ENCODE assay signal across 8 cellular contexts in genomic region chr15:68228143-68228970, GRCh38. TPM values are rescaled to one million over a fixed set of nuclear protein-coding genes. Genes with fewer than 3 reads are reported as not detected.
DNase-seq lines count a peak whose midpoint lies in the region; ATAC-seq and TF ChIP-seq lines count a peak whose summit lies in the region.

No MANE protein-coding gene starts in this region.

- no peak for TF ChIP-seq POLR2A in IMR-90 (IDR thresholded peaks at IDR 0.05; ENCODE audit: low read depth, low read length)

- peak overlapping the region; percentile 51 for H3K9ac ChIP-seq in IMR-90 (ENCODE audit: low read depth, low read length)
- H3K9ac ChIP-seq in subcutaneous abdominal adipose tissue (ENCODE audit: low read length in 5 of 5): peak overlapping the region; percentile 75 to 84 (median 76)

- H3K14ac ChIP-seq in IMR-90 (replicated peaks; ENCODE audit: low read depth, low read length): peak overlapping the region; percentile 53

- 33% methylated on average over 16 of the region's 25 CpGs; no CpG with 5 or more reads in 1 of the 2 experiments for whole genome bisulfite sequencing in IMR-90 (ENCODE audit: extremely low coverage in 2 of 2, insufficient read length in 1 of 2), 2 experiments

- peaks cover 37% of the 10 kb centered on the region for H3K4me1 Mint-ChIP-seq in Caco-2 (ENCODE audit: low read depth, unreplicated experiment)
- peaks cover 40% of the 10 kb centered on the region for H3K4me1 Mint-ChIP-seq in activated naive CD8-positive, alpha-beta T cell treated with anti-CD3 and anti-CD28 coated beads, Interleukin-2, amount 10 ng/mL, durations not matched to agents 7 days and 5 days

- TSS peak; percentile 54 for BruUV-seq in Caco-2 (replicated peaks; lab: Mats Ljungman, UMichigan)
- BruUV-seq in IMR-90 (replicated peaks; lab: Mats Ljungman, UMichigan): no TSS peak

- intact Hi-C loops in Caco-2 (cut with micrococcal nuclease; ENCODE audit: unreplicated experiment) (no loop called here), IMR-90 (cut with micrococcal nuclease) (no loop called here)

- H2BK20ac ChIP-seq in IMR-90 (ENCODE audit: low read depth, low read length): no peak overlapping the region

- peak overlapping the region; percentile 93 for H2AK9ac ChIP-seq in IMR-90 (replicated peaks; ENCODE audit: low read depth, low read length, poor library complexity)

- H3K79me1 ChIP-seq in IMR-90 (ENCODE audit: low read depth in 1 of 2, low read length in 2 of 2): peaks cover 24 to 52% of the 10 kb centered on the region in 2 experiments

- in situ Hi-C loops in IMR-90 (cut with MboI; ENCODE audit: low sequenced_read_pairs): no loop called here

- H3K56ac ChIP-seq in IMR-90 (ENCODE audit: extremely low read depth, insufficient read depth, low read length): 0 out of 2 replicates have a peak overlapping the region, but pooled peaks have one; percentile 50

- peak overlapping the region; percentile 69 for H3K4me2 ChIP-seq in IMR-90 (ENCODE audit: low read depth, low read length)

- H3K27me3 ChIP-seq in Caco-2 (replicated peaks; ENCODE audit: control insufficient read depth, insufficient read depth, low read length) (no peaks in the 10 kb centered on the region), IMR-90 (ENCODE audit: control insufficient read depth, insufficient read depth, low read length) (no peaks in the 10 kb centered on the region), subcutaneous abdominal adipose tissue (ENCODE audit: control insufficient read depth in 5 of 5, insufficient read depth in 4 of 5, low read length in 5 of 5) (no peaks in the 10 kb centered on the region)

- peaks cover 6% of the 10 kb centered on the region for H3K36me3 Mint-ChIP-seq in Caco-2 (ENCODE audit: insufficient read depth, unreplicated experiment)
- peaks cover 1% of the 10 kb centered on the region for H3K36me3 Mint-ChIP-seq in activated naive CD8-positive, alpha-beta T cell treated with anti-CD3 and anti-CD28 coated beads, Interleukin-2, amount 10 ng/mL, durations not matched to agents 7 days and 5 days

- no peak for DNase-seq in Caco-2
- no peak for DNase-seq in IMR-90
- no peak for DNase-seq in activated naive CD8-positive, alpha-beta T cell treated with anti-CD3 and anti-CD28 coated beads, Interleukin-2, amount 10 ng/mL, durations not matched to agents 7 days and 5 days
- DNase-seq in islet precursor cell: peak; percentile 54
- no peak for DNase-seq in globus pallidus (ENCODE audit: low spot score)
- DNase-seq in inferior parietal cortex (ENCODE audit: extremely low spot score): no peak

- peaks cover 24% of the 10 kb centered on the region for H3K9me1 ChIP-seq in IMR-90 (ENCODE audit: insufficient read depth, low read length)

- H2AK5ac ChIP-seq in IMR-90 (ENCODE audit: low read depth, low read length): peak overlapping the region; percentile 23; the same call in 1 of the 2 replicates

- dilution Hi-C loops in IMR-90 (cut with HindIII; ENCODE audit: low sequenced_read_pairs, unreplicated experiment): no loop called here

- no peak overlapping the region for H2BK5ac ChIP-seq in IMR-90 (ENCODE audit: low read depth, low read length, poor library complexity, severe bottlenecking)

- ATAC-seq in IMR-90 (ENCODE audit: low read depth) (no peak), GM21576 (IDR thresholded peaks at IDR 0.05; ENCODE audit: unreplicated experiment) (no peak)
- no peak for ATAC-seq in activated naive CD8-positive, alpha-beta T cell treated with anti-CD3 and anti-CD28 coated beads, Interleukin-2, amount 10 ng/mL, durations not matched to agents 7 days and 5 days (ENCODE audit: low read depth)

- peak overlapping the region; percentile 85 for H3K4me3 ChIP-seq in Caco-2 (ENCODE audit: low read depth, low read length)
- H3K4me3 ChIP-seq in IMR-90 (ENCODE audit: insufficient read depth, low read depth, low read length): peak overlapping the region; percentile 94
- H3K4me3 ChIP-seq in subcutaneous abdominal adipose tissue (ENCODE audit: low read depth in 1 of 5, low read length in 5 of 5): peak overlapping the region; percentile 75 to 84 (median 80)

- H2AFZ ChIP-seq in IMR-90 (replicated peaks; ENCODE audit: low read length, poor library complexity): peak overlapping the region; percentile 99

- H3K23ac ChIP-seq in IMR-90 (ENCODE audit: low read depth, low read length): peak overlapping the region; percentile 94

- H2BK120ac ChIP-seq in IMR-90 (ENCODE audit: low read depth, low read length): no peak overlapping the region

- CTCF ChIA-PET in Caco-2 (lab: Charles Lee) (interaction anchor here (0.8 kb wide), 1 partner anchor 33 kb away, joined by 3 read pairs; no protein-coding TSS in a partner anchor), IMR-90 (lab: Yijun Ruan, JAX) (no interaction called here)

- H3K9me3 Mint-ChIP-seq in Caco-2 (ENCODE audit: unreplicated experiment): no peaks in the 10 kb centered on the region
- no peaks in the 10 kb centered on the region for H3K9me3 Mint-ChIP-seq in activated naive CD8-positive, alpha-beta T cell treated with anti-CD3 and anti-CD28 coated beads, Interleukin-2, amount 10 ng/mL, durations not matched to agents 7 days and 5 days

- H4K5ac ChIP-seq in IMR-90 (ENCODE audit: low read depth, low read length): no peak overlapping the region

- H3K27ac ChIP-seq in IMR-90 (ENCODE audit: insufficient read depth, low read length) (peak overlapping the region; percentile 18; the same call in 1 of the 2 replicates), subcutaneous abdominal adipose tissue (ENCODE audit: low read depth, low read length) (peak overlapping the region; percentile 23)

- H3K18ac ChIP-seq in IMR-90 (ENCODE audit: low read depth, low read length): no peak overlapping the region

- no peak overlapping the region for H2BK15ac ChIP-seq in IMR-90 (ENCODE audit: low read depth, low read length)

- peaks cover 11% of the 10 kb centered on the region; the same call in 1 of the 2 replicates for H4K20me1 ChIP-seq in IMR-90 (ENCODE audit: insufficient read depth, low read length)

- H3K4ac ChIP-seq in IMR-90 (ENCODE audit: low read depth, low read length): peak overlapping the region; percentile 60

- H3K4me3 Mint-ChIP-seq in Caco-2 (ENCODE audit: unreplicated experiment): peak overlapping the region; percentile 88
- H3K4me3 Mint-ChIP-seq in activated naive CD8-positive, alpha-beta T cell treated with anti-CD3 and anti-CD28 coated beads, Interleukin-2, amount 10 ng/mL, durations not matched to agents 7 days and 5 days: peak overlapping the region; percentile 90

- H3K9me3 ChIP-seq in Caco-2 (no peaks in the 10 kb centered on the region), IMR-90 (ENCODE audit: control insufficient read depth, insufficient read depth, low read length) (no peaks in the 10 kb centered on the region), subcutaneous abdominal adipose tissue (ENCODE audit: control insufficient read depth in 5 of 5, low read length in 5 of 5) (no peaks in the 10 kb centered on the region)

- peak overlapping the region; percentile 9 to 61; a peak in 1 of 4 replicates for H4K8ac ChIP-seq in IMR-90 (ENCODE audit: low read depth in 2 of 2, low read length in 2 of 2)

- POLR2A ChIA-PET in Caco-2 (lab: Charles Lee) (no interaction called here), IMR-90 (lab: Charles Lee; ENCODE audit: unreplicated experiment) (interaction anchor here (0.6 kb wide), 1 partner anchor 37 kb away, joined by 4 read pairs; no protein-coding TSS in a partner anchor)
- POLR2A ChIA-PET in activated naive CD8-positive, alpha-beta T cell treated with anti-CD3 and anti-CD28 coated beads, Interleukin-2, amount 10 ng/mL, durations not matched to agents 7 days and 5 days (lab: Charles Lee): interaction anchor here (0.7 to 3.2 kb wide), 5 partner anchors 9 to 592 kb away, joined by 3 to 16 read pairs (median 3); partner anchors contain the start of genes ANP32A and FEM1B

- no peak for TF ChIP-seq RAD21 in IMR-90 (IDR thresholded peaks at IDR 0.05; ENCODE audit: low read length)

- no peaks in the 10 kb centered on the region for H3K27me3 Mint-ChIP-seq in Caco-2 (ENCODE audit: insufficient read depth, unreplicated experiment)
- H3K27me3 Mint-ChIP-seq in activated naive CD8-positive, alpha-beta T cell treated with anti-CD3 and anti-CD28 coated beads, Interleukin-2, amount 10 ng/mL, durations not matched to agents 7 days and 5 days: peaks cover 3% of the 10 kb centered on the region

- no peak for TF ChIP-seq CTCF in Caco-2 (IDR thresholded peaks at IDR 0.05; ENCODE audit: insufficient read depth in 1 of 2, low read depth in 1 of 2, low read length in 1 of 2, severe bottlenecking in 1 of 2, unreplicated experiment in 1 of 2)
- TF ChIP-seq CTCF in IMR-90 (conservative IDR thresholded peaks at IDR 0.05; ENCODE audit: low read depth, low read length): no peak

- H3K4me1 ChIP-seq in Caco-2: peaks cover 26% of the 10 kb centered on the region
- H3K4me1 ChIP-seq in IMR-90 (ENCODE audit: control insufficient read depth, insufficient read depth, low read length): peaks cover 8% of the 10 kb centered on the region
- H3K4me1 ChIP-seq in subcutaneous abdominal adipose tissue (ENCODE audit: control insufficient read depth in 5 of 5, insufficient read depth in 5 of 5, low read length in 5 of 5): peaks cover 5 to 46% (median 27%) of the 10 kb centered on the region in 5 donors

- H3K36me3 ChIP-seq in Caco-2 (ENCODE audit: control insufficient read depth, insufficient read depth, low read length): no peaks in the 10 kb centered on the region
- no peaks in the 10 kb centered on the region for H3K36me3 ChIP-seq in IMR-90 (ENCODE audit: control insufficient read depth, insufficient read depth, low read length)
- no peaks in the 10 kb centered on the region for H3K36me3 ChIP-seq in subcutaneous abdominal adipose tissue (ENCODE audit: control insufficient read depth in 5 of 5, insufficient read depth in 5 of 5, low read length in 5 of 5)

- peak overlapping the region; percentile 82 for H3K27ac Mint-ChIP-seq in Caco-2 (ENCODE audit: unreplicated experiment)
- H3K27ac Mint-ChIP-seq in activated naive CD8-positive, alpha-beta T cell treated with anti-CD3 and anti-CD28 coated beads, Interleukin-2, amount 10 ng/mL, durations not matched to agents 7 days and 5 days: peak overlapping the region; percentile 89

- H4K91ac ChIP-seq in IMR-90 (ENCODE audit: insufficient read depth, low read depth, low read length): no peak overlapping the region

RNA-seq across cellular contexts. Expression of gene CLN6, which starts 1.2 kb away (rescaled TPM):
- total RNA-seq in Caco-2 (2022): 69.5 and 76.7 TPM in 2 replicates
- 5.3 and 6.5 TPM in 2 replicates for total RNA-seq in IMR-90 (2012; rRNA removed)
- polyA plus RNA-seq in IMR-90 (2012; rRNA removed): 31.9 and 33.8 TPM in 2 replicates
- 7.8 and 31.2 TPM in 2 replicates for polyA plus RNA-seq in IMR-90 (2012; cell fraction: cytosol; rRNA removed)
- 26.1 and 47.2 TPM in 2 replicates for polyA plus RNA-seq in IMR-90 (2012; cell fraction: nucleus; rRNA removed; ENCODE audit: low replicate concordance)
- 10 to 100 TPM; 38.4 to 42.1 TPM for total RNA-seq in activated naive CD8-positive, alpha-beta T cell treated with anti-CD3 and anti-CD28 coated beads, Interleukin-2, amount 10 ng/mL, durations not matched to agents 7 days and 5 days

RNA-seq across cellular contexts. Expression of gene CALML4, which starts 23.2 kb away (rescaled TPM):
- total RNA-seq in Caco-2 (2022): 19.5 and 26.4 TPM in 2 replicates
- total RNA-seq in IMR-90 (2012; rRNA removed): 0.36 and 0.56 TPM in 2 replicates
- polyA plus RNA-seq in IMR-90 (2012; rRNA removed): 0.89 and 1.3 TPM in 2 replicates
- 0.25 and 0.43 TPM in 2 replicates for polyA plus RNA-seq in IMR-90 (2012; cell fraction: cytosol; rRNA removed)
- polyA plus RNA-seq in IMR-90 (2012; cell fraction: nucleus; rRNA removed; ENCODE audit: low replicate concordance): 2.5 and 7.9 TPM in 2 replicates
- total RNA-seq in activated naive CD8-positive, alpha-beta T cell treated with anti-CD3 and anti-CD28 coated beads, Interleukin-2, amount 10 ng/mL, durations not matched to agents 7 days and 5 days: 10 to 100 TPM; 10.3 to 12.2 TPM

RNA-seq across cellular contexts. Expression of gene FEM1B, which starts 49.2 kb away (rescaled TPM):
- total RNA-seq in Caco-2 (2022) (33.5 and 41.0 TPM in 2 replicates), IMR-90 (2012; rRNA removed) (47.2 and 51.4 TPM in 2 replicates)
- polyA plus RNA-seq in IMR-90 (2012; rRNA removed): 16.2 and 16.9 TPM in 2 replicates
- 3.0 and 4.1 TPM in 2 replicates for polyA plus RNA-seq in IMR-90 (2012; cell fraction: cytosol; rRNA removed)
- 3.5 and 17.2 TPM in 2 replicates for polyA plus RNA-seq in IMR-90 (2012; cell fraction: nucleus; rRNA removed; ENCODE audit: low replicate concordance)
- total RNA-seq in activated naive CD8-positive, alpha-beta T cell treated with anti-CD3 and anti-CD28 coated beads, Interleukin-2, amount 10 ng/mL, durations not matched to agents 7 days and 5 days: 10 to 100 TPM; 51.9 to 54.0 TPM
